In genomic region chr3:8869613-8870012, GRCh38 we compare ENCODE assay signal across 17 cellular contexts.
DNase-seq lines count a peak whose midpoint lies in the region; ATAC-seq, FAIRE-seq and TF ChIP-seq lines count a peak whose summit lies in the region.
"Had no signal": no experiment of that assay in that cellular context is flagged by ENCODE, and none has a peak within 500 bp of the region (broad histone marks: within the 10 kb centered on the region; RNA-seq: fewer than 3 reads in every experiment).

No MANE protein-coding gene starts in this region.

- H3K4me1 Mint-ChIP-seq in MCF 10A (ENCODE audit: insufficient read depth, unreplicated experiment): peaks cover 27% of the 10 kb centered on the region
- H3K4me1 Mint-ChIP-seq: B cell had no signal

- ATAC-seq in GM21526 (IDR thresholded peaks at IDR 0.05; ENCODE audit: low FRiP score, unreplicated experiment) (no peak), GM18498 (IDR thresholded peaks at IDR 0.05; ENCODE audit: unreplicated experiment) (no peak)

- intact Hi-C loops in MCF 10A (cut with micrococcal nuclease) (loop anchor here (10.0 kb wide), 1 partner anchor 95 kb away; no protein-coding TSS in a partner anchor), breast epithelium (cut with DNase I; ENCODE audit: low total_unique reads) (no loop called here)

- no peaks in the 10 kb centered on the region for H3K27me3 ChIP-seq in breast epithelium

- no peak for TF ChIP-seq POLR2A in breast epithelium (IDR thresholded peaks at IDR 0.05)

- H3K4me3 ChIP-seq in breast epithelium: no peak overlapping the region
- H3K4me3 ChIP-seq: skin epidermis had no signal

- H3K27me3 Mint-ChIP-seq in MCF 10A (ENCODE audit: insufficient read depth, unreplicated experiment): no peaks in the 10 kb centered on the region
- H3K27me3 Mint-ChIP-seq: B cell; dendritic cell treated with granulocyte-macrophage colony-stimulating factor and Interleukin-4, amounts not matched to agents 40 ng/mL and 50 ng/mL, for 4 days had no signal

- no peaks in the 10 kb centered on the region for H3K4me1 ChIP-seq in breast epithelium

- no TSS peak for BruUV-seq in MCF 10A (replicated peaks; lab: Mats Ljungman, UMichigan)

- no peaks in the 10 kb centered on the region for H3K9me3 Mint-ChIP-seq in MCF 10A (ENCODE audit: unreplicated experiment)
- H3K9me3 Mint-ChIP-seq: dendritic cell treated with granulocyte-macrophage colony-stimulating factor and Interleukin-4, amounts not matched to agents 40 ng/mL and 50 ng/mL, for 4 days had no signal

- no peaks in the 10 kb centered on the region for H3K36me3 ChIP-seq in breast epithelium

- no peak overlapping the region for H3K4me3 Mint-ChIP-seq in MCF 10A (ENCODE audit: unreplicated experiment)
- H3K4me3 Mint-ChIP-seq: B cell; dendritic cell treated with granulocyte-macrophage colony-stimulating factor and Interleukin-4, amounts not matched to agents 40 ng/mL and 50 ng/mL, for 4 days had no signal

- H3K27ac Mint-ChIP-seq in MCF 10A (ENCODE audit: low read depth, unreplicated experiment): peak overlapping the region; percentile 92
- H3K27ac Mint-ChIP-seq: B cell; dendritic cell treated with granulocyte-macrophage colony-stimulating factor and Interleukin-4, amounts not matched to agents 40 ng/mL and 50 ng/mL, for 4 days had no signal

- TF ChIP-seq CTCF in MCF 10A (IDR thresholded peaks at IDR 0.05; ENCODE audit: unreplicated experiment) (no peak), breast epithelium (IDR thresholded peaks at IDR 0.05) (no peak)

- CTCF ChIA-PET in MCF 10A (lab: Yijun Ruan, JAX): interaction anchor here (0.6 to 1.4 kb wide), 2 partner anchors 101 to 1250 kb away, joined by 3 to 7 read pairs; partner anchors contain the start of gene OXTR

- POLR2A ChIA-PET in MCF 10A (lab: Yijun Ruan, JAX): interaction anchor here (1.0 kb wide), 1 partner anchor 10 kb away, joined by 3 read pairs; no protein-coding TSS in a partner anchor

- H3K27ac ChIP-seq in breast epithelium: no peak overlapping the region
- H3K27ac ChIP-seq: skin epidermis had no signal

- no peak for FAIRE-seq in urothelium cell line (lab: Jason Lieb, UNC)

- DNase-seq in MCF 10A (ENCODE audit: unreplicated experiment) (peak; percentile 89), breast epithelium (ENCODE audit: low spot score in 2 of 2) (no peak), amniotic epithelial cell (ENCODE audit: low read depth) (peak; percentile 92), iris pigment epithelial cell (ENCODE audit: low read depth) (peak; percentile 99), urothelium cell line (ENCODE audit: low spot score) (peak; percentile 93), cortex of kidney (lab: John Stamatoyannopoulos, UW) (no peak)
- DNase-seq: activated CD8-positive, alpha-beta memory T cell treated with anti-CD3 and anti-CD28 coated beads, Interleukin-2, amount 50 U/mL, for 4 hours; H7; left cardiac atrium; NCI-H446; stimulated activated naive CD4-positive, alpha-beta T cell; T-helper 2 cell had no signal

- H3K9me3 ChIP-seq in breast epithelium: no peaks in the 10 kb centered on the region

- no peaks in the 10 kb centered on the region for H3K36me3 Mint-ChIP-seq in MCF 10A (ENCODE audit: insufficient read depth, unreplicated experiment)

Comparison
In these comparisons a context has a peak if more than half of its experiments do, and no peak if none do; other contexts are left out.
1. DNase-seq: peak in MCF 10A (single experiment), amniotic epithelial cell (single experiment), iris pigment epithelial cell (single experiment) and urothelium cell line (single experiment); none in breast epithelium (0 of 2) and cortex of kidney (single experiment).